Comparison of ENCODE assay signal across 13 cellular contexts in genomic region chr2:1594281-1595171, GRCh38.
DNase-seq lines count a peak whose midpoint lies in the region; ATAC-seq, FAIRE-seq and TF ChIP-seq lines count a peak whose summit lies in the region.
"Had no signal": no experiment of that assay in that cellular context is flagged by ENCODE, and none has a peak within 500 bp of the region (broad histone marks: within the 10 kb centered on the region; RNA-seq: fewer than 3 reads in every experiment).

No MANE protein-coding gene starts in this region.

- H4K91ac ChIP-seq in H1 (replicated peaks; ENCODE audit: insufficient read length, low read length), result peak overlapping the region; percentile 44

- FAIRE-seq in H1 (lab: Jason Lieb, UNC), result no peak

- TF ChIP-seq CTCF in H1 (IDR thresholded peaks at IDR 0.05; ENCODE audit: control extremely low read depth in 1 of 3, insufficient read depth in 1 of 3, low read depth in 1 of 3, low read length in 3 of 3), result no peak
- no peak for TF ChIP-seq CTCF in osteoblast (IDR thresholded peaks at IDR 0.05; ENCODE audit: extremely low read depth, low read depth, low read length)

- H3K56ac ChIP-seq in H1 (replicated peaks; ENCODE audit: insufficient read length, low read depth, low read length), result no peak overlapping the region

- H3K4me3 ChIP-seq in H7 (ENCODE audit: insufficient read depth, low read depth, low read length) (no peak overlapping the region), H1 (ENCODE audit: extremely low read depth in 1 of 4, insufficient read depth in 2 of 4, low read depth in 3 of 4, low read length in 4 of 4) (no peak overlapping the region), osteoblast (ENCODE audit: insufficient read depth, low read length) (no peak overlapping the region)
- H3K4me3 ChIP-seq: thoracic aorta had no signal

- no peak overlapping the region for H3K4me2 ChIP-seq in H1 (ENCODE audit: insufficient read depth in 1 of 2, low read depth in 2 of 2, low read length in 2 of 2)
- peak overlapping the region; percentile 52 for H3K4me2 ChIP-seq in osteoblast (ENCODE audit: insufficient read depth, low read length)

- H2BK120ac ChIP-seq in H1 (replicated peaks; ENCODE audit: low read depth, low read length), result no peak overlapping the region

- no peaks in the 10 kb centered on the region for H3K79me2 ChIP-seq in H1 (ENCODE audit: control insufficient read depth in 1 of 2, insufficient read depth in 2 of 2, low read length in 2 of 2)
- H3K79me2 ChIP-seq in osteoblast (ENCODE audit: insufficient read depth, low read length), result no peaks in the 10 kb centered on the region

- no peaks in the 10 kb centered on the region for H3K27me3 ChIP-seq in H7 (ENCODE audit: control insufficient read depth, insufficient read depth, low read length)
- H3K27me3 ChIP-seq in H1 (replicated peaks in 1 of 4; ENCODE audit: control insufficient read depth in 3 of 4, extremely low read depth in 1 of 4, insufficient read depth in 3 of 4, low read length in 3 of 4), result no peaks in the 10 kb centered on the region
- H3K27me3 ChIP-seq in osteoblast (ENCODE audit: insufficient read depth, low read length), result peaks cover 14% of the 10 kb centered on the region

- 0 out of 2 replicates have a peak overlapping the region, but pooled peaks have one; percentile 27 for H2BK12ac ChIP-seq in H1 (ENCODE audit: low read depth, low read length)

- no peak overlapping the region for H3K4ac ChIP-seq in H1 (replicated peaks; ENCODE audit: insufficient read length, low read depth, low read length)

- no peak overlapping the region for H3K14ac ChIP-seq in H1 (ENCODE audit: insufficient read length)

- H2AFZ ChIP-seq in H1 (ENCODE audit: low read length) (no peak overlapping the region), osteoblast (ENCODE audit: low read length) (no peak overlapping the region)

- H3K9me3 ChIP-seq in H1 (ENCODE audit: insufficient read depth in 2 of 2, low read depth in 1 of 2, low read length in 1 of 2) (peaks cover 0 to 3% of the 10 kb centered on the region in 2 experiments; a peak in 1 of 4 replicates), osteoblast (ENCODE audit: low read depth, low read length) (no peaks in the 10 kb centered on the region)
- H3K9me3 ChIP-seq: thoracic aorta had no signal

- no peak overlapping the region for H3K18ac ChIP-seq in H1 (ENCODE audit: extremely low read depth, low read length)

- H4K20me1 ChIP-seq in H1 (replicated peaks in 1 of 2; ENCODE audit: control insufficient read depth in 1 of 2, insufficient read depth in 2 of 2, low read length in 2 of 2) (peaks cover 0 to 11% of the 10 kb centered on the region in 2 experiments), osteoblast (ENCODE audit: insufficient read depth, low read length) (peaks cover 5% of the 10 kb centered on the region)

- H3K27ac ChIP-seq in H1 (ENCODE audit: low read depth, low read length), result no peak overlapping the region
- H3K27ac ChIP-seq in osteoblast (ENCODE audit: low read depth, low read length), result peak overlapping the region; percentile 12

- peak; percentile 60 for DNase-seq in H7
- DNase-seq in NCI-H345 (lab: John Stamatoyannopoulos, UW), result peak; percentile 56
- no peak for DNase-seq in H1 (ENCODE audit: low read depth in 1 of 2, low spot score in 2 of 2)
- peak; percentile 37 for DNase-seq in osteoblast (ENCODE audit: insufficient read length, low spot score, missing footprints)
- no peak for DNase-seq in kidney tubule cell (ENCODE audit: low spot score)
- DNase-seq in cerebellum (ENCODE audit: low spot score), result no peak
- DNase-seq: activated CD4-positive, alpha-beta memory T cell treated with anti-CD3 and anti-CD28 coated beads, Interleukin-2, amount 10 ng/mL, durations not matched to agents 7 days and 5 days; activated naive CD4-positive, alpha-beta T cell treated with Interleukin-2 at 50 U/mL for 16 hours; CD8-positive, alpha-beta T cell; central memory CD4-positive, alpha-beta T cell had no signal

- peaks cover 16% of the 10 kb centered on the region for H3K23me2 ChIP-seq in H1 (ENCODE audit: low read depth, low read length)

- peak overlapping the region; percentile 37; the same call in 1 of the 2 replicates for H2BK15ac ChIP-seq in H1 (ENCODE audit: low read length)

- TF ChIP-seq EP300 in H1 (IDR thresholded peaks at IDR 0.05; ENCODE audit: borderline replicate concordance in 1 of 2, low read depth in 2 of 2, low read length in 2 of 2), result no peak

- no peak overlapping the region for H3K9ac ChIP-seq in H1 (replicated peaks in 1 of 4; ENCODE audit: extremely low read depth in 1 of 4, low read depth in 3 of 4, low read length in 3 of 4)

- H3K23ac ChIP-seq in H1 (ENCODE audit: insufficient read length), result no peak overlapping the region

- POLR2A ChIA-PET in H1 (lab: Charles Lee; ENCODE audit: partially characterized antibody), result interaction anchor here (1.1 to 2.4 kb wide), 4 partner anchors 11 to 147 kb away, joined by 3 to 8 read pairs (median 6); no protein-coding TSS in a partner anchor

- no peak for TF ChIP-seq RAD21 in H1 (IDR thresholded peaks at IDR 0.05 in 1 of 2, conservative IDR thresholded peaks at IDR 0.05 in 1 of 2; ENCODE audit: low read depth in 2 of 2, low read length in 2 of 2)

- H2BK20ac ChIP-seq in H1 (ENCODE audit: low read length), result no peak overlapping the region

- CTCF ChIA-PET in H1 (lab: Charles Lee; ENCODE audit: partially characterized antibody), result interaction anchor here (0.6 to 6.9 kb wide), 16 partner anchors 9 to 1031 kb away, joined by 3 to 68 read pairs (median 3); no protein-coding TSS in a partner anchor

- ATAC-seq in GM18519 (IDR thresholded peaks at IDR 0.05; ENCODE audit: low FRiP score, unreplicated experiment) (no peak), GM18517 (IDR thresholded peaks at IDR 0.05; ENCODE audit: unreplicated experiment) (no peak)
- ATAC-seq: CD8-positive, alpha-beta T cell had no signal

- H4K5ac ChIP-seq in H1 (ENCODE audit: insufficient read length, low read depth, low read length), result no peak overlapping the region

- WGBS in H1 (ENCODE audit: extremely low coverage in 1 of 2, insufficient coverage in 1 of 2, insufficient read length in 1 of 2, insufficient replicate concordance in 2 of 2, low coverage in 1 of 2, low lambda C conversion rate in 2 of 2, missing lambda C conversion rate in 1 of 2), 2 experiments, result 91% methylated on average over 27 of the region's 30 CpGs; no CpG with 5 or more reads in 1 of the 2 experiments

- no peak for TF ChIP-seq POLR2A in H1 (IDR thresholded peaks at IDR 0.05; ENCODE audit: control extremely low read depth in 1 of 2, low read depth in 2 of 2, low read length in 2 of 2)

- H4K8ac ChIP-seq in H1 (ENCODE audit: extremely low read depth, insufficient read depth, low read length), result no peak overlapping the region

- H3K36me3 ChIP-seq in H7 (replicated peaks; ENCODE audit: control insufficient read depth, insufficient read depth, low read length), result no peaks in the 10 kb centered on the region; the same call in 1 of the 2 replicates
- no peaks in the 10 kb centered on the region; a peak in 1 of 8 replicates for H3K36me3 ChIP-seq in H1 (ENCODE audit: control insufficient read depth in 2 of 4, insufficient read depth in 4 of 4, low read length in 3 of 4)
- H3K36me3 ChIP-seq in osteoblast (ENCODE audit: insufficient read depth, low read length), result no peaks in the 10 kb centered on the region
- H3K36me3 ChIP-seq: thoracic aorta had no signal

- no peak overlapping the region; the same call in 1 of the 2 replicates for H2BK5ac ChIP-seq in H1 (ENCODE audit: low read depth, low read length)

- H3K79me1 ChIP-seq in H1 (ENCODE audit: low read depth, low read length), result peaks cover 3% of the 10 kb centered on the region

- H3K4me1 ChIP-seq in H1 (replicated peaks in 1 of 4; ENCODE audit: control insufficient read depth in 3 of 4, insufficient read depth in 4 of 4, low read length in 3 of 4) (peaks cover 0 to 16% (median 10%) of the 10 kb centered on the region in 4 experiments; a peak in 6 of 7 replicates), osteoblast (ENCODE audit: insufficient read depth, low read length) (peaks cover 27% of the 10 kb centered on the region)

- no peak overlapping the region for H2AK5ac ChIP-seq in H1 (ENCODE audit: low read depth, low read length)

TF ChIP-seq in H1, 55 proteins besides CTCF, POLR2A, EP300 and RAD21 (continues in another document):
- TF ChIP-seq SP4 (IDR thresholded peaks at IDR 0.05; ENCODE audit: low read length) (no peak), E2F6 (IDR thresholded peaks at IDR 0.05) (no peak), JUN (IDR thresholded peaks at IDR 0.05; ENCODE audit: low read depth, low read length) (no peak), CBX5 (IDR thresholded peaks at IDR 0.05; ENCODE audit: low read depth, low read length) (no peak), EGR1 (IDR thresholded peaks at IDR 0.05; ENCODE audit: borderline replicate concordance, low read depth, low read length) (no peak)

Comparison
In these comparisons a context has a peak if more than half of its experiments do, and no peak if none do; other contexts are left out.
1. DNase-seq: peak in H7 (single experiment), NCI-H345 (single experiment) and osteoblast (single experiment); none in H1 (0 of 2), kidney tubule cell (single experiment) and cerebellum (single experiment).